Comparison of ENCODE assay signal across 8 cellular contexts in the genomic region with DNA sequence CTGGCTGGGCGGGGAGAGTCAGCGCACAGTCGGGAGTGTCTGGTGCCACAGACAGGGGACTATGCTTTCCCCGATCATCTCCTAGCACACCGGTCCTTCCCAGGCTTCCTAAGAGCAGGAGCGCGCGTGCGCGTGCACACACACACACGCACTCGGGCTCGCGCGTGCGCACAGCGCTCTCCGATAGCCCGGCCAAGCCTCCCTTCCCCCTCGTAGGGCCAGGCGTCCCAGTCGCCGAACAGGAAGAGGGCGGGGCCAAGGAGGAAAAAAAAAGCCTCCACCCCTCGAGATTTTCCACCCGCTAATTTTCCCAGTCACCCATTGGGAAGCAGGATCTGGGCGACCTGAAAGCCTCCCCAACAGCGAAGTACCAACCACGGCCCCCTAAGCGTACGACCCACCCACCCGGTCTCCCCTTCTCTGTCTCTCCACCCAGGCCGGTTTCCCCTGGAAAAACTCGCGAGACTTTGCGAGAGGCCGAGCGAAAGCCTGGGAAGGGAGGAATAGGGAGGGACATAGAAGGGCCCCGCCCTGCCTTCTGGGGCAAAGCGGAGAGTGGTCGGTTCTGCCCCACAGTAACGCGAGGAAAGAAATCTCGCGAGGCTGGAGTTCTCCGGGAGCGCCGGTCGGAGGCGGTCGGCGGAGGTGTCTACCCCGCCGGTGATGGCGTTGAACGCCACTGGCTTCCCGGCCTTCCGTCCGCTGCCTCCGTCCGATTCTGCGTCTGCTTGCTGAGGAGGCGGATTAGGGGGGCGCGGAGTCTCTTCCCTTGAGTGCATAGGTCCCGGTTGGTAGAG. TPM values are rescaled to one million over a fixed set of nuclear protein-coding genes. Genes with fewer than 3 reads are reported as not detected.
DNase-seq lines count a peak whose midpoint lies in the region; ATAC-seq and TF ChIP-seq lines count a peak whose summit lies in the region.

A gene (plus strand): TSS at position 608 of the 797 bp plus-strand sequence. CDS start 15,689 bp downstream, outside the sequence.
A gene with protein sequence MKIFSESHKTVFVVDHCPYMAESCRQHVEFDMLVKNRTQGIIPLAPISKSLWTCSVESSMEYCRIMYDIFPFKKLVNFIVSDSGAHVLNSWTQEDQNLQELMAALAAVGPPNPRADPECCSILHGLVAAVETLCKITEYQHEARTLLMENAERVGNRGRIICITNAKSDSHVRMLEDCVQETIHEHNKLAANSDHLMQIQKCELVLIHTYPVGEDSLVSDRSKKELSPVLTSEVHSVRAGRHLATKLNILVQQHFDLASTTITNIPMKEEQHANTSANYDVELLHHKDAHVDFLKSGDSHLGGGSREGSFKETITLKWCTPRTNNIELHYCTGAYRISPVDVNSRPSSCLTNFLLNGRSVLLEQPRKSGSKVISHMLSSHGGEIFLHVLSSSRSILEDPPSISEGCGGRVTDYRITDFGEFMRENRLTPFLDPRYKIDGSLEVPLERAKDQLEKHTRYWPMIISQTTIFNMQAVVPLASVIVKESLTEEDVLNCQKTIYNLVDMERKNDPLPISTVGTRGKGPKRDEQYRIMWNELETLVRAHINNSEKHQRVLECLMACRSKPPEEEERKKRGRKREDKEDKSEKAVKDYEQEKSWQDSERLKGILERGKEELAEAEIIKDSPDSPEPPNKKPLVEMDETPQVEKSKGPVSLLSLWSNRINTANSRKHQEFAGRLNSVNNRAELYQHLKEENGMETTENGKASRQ (minus strand): TSS at position 119 of the 797 bp plus-strand sequence. CDS start 1,178 bp downstream, outside the sequence.

- peak within 1 kb of the TSS; percentile 90 for H3K9ac ChIP-seq in SK-N-SH

- H3F3A ChIP-seq in SK-N-SH (replicated peaks; ENCODE audit: insufficient read depth), result no peaks in the 10 kb centered on the region

- TF ChIP-seq RAD21 in SK-N-SH (IDR thresholded peaks at IDR 0.05; ENCODE audit: low read length), result 0 out of 2 replicates have a peak, but pooled peaks have one; percentile 9

- no peaks in the 10 kb centered on the region for H3K27me3 ChIP-seq in SK-N-SH (ENCODE audit: insufficient read depth)
- no peaks in the 10 kb centered on the region for H3K27me3 ChIP-seq in suprapubic skin

- POLR2A ChIA-PET in SK-N-SH (lab: Yijun Ruan, JAX), result interaction anchor here (1.4 kb wide), 1 partner anchor 105 kb away, joined by 3 read pairs; a partner anchor contains a TSS

- WGBS in SK-N-SH (ENCODE audit: low lambda C conversion rate), result 1% methylated on average over 41 of the region's 66 CpGs
- 0% methylated on average over 47 of the region's 66 CpGs for WGBS in suprapubic skin

- H3K27ac ChIP-seq in SK-N-SH (ENCODE audit: low read depth in 2 of 2, low read length in 1 of 2) (peak within 1 kb of the TSS; percentile 91 to 93), suprapubic skin (peak within 1 kb of the TSS; percentile 99)

- no peaks in the 10 kb centered on the region for H3K9me3 ChIP-seq in SK-N-SH
- no peaks in the 10 kb centered on the region for H3K9me3 ChIP-seq in suprapubic skin

- H3K4me3 ChIP-seq in SK-N-SH (ENCODE audit: low read depth in 2 of 2, low read length in 1 of 2) (peak within 1 kb of the TSS; percentile 96 to 98), suprapubic skin (peak within 1 kb of the TSS; percentile 76)

- peaks cover 18% of the 10 kb centered on the region for H4K20me1 ChIP-seq in SK-N-SH (ENCODE audit: insufficient read depth)

- peak within 1 kb of the TSS; percentile 93 for H3K4me2 ChIP-seq in SK-N-SH

- H3K36me3 ChIP-seq in SK-N-SH (replicated peaks in 1 of 2; ENCODE audit: control insufficient read depth in 1 of 2, insufficient read depth in 2 of 2, low read length in 1 of 2), result peaks cover under 1 to 10% of the 10 kb centered on the region in 2 experiments
- H3K36me3 ChIP-seq in suprapubic skin, result peaks cover 2% of the 10 kb centered on the region

- peak; percentile 84 for ATAC-seq in HG02571 (IDR thresholded peaks at IDR 0.05; ENCODE audit: unreplicated experiment)

- peaks cover 84% of the 10 kb centered on the region for H3K79me2 ChIP-seq in SK-N-SH (ENCODE audit: insufficient read depth)

- peak; percentile 74 to 96 for TF ChIP-seq POLR2A in suprapubic skin (IDR thresholded peaks at IDR 0.05)

- TF ChIP-seq EP300 in SK-N-SH (IDR thresholded peaks at IDR 0.05; ENCODE audit: borderline replicate concordance in 1 of 2, low read depth in 1 of 2, low read length in 1 of 2) (no peak; a peak in 1 of 4 replicates), suprapubic skin (IDR thresholded peaks at IDR 0.05) (no peak)

- H3K4me1 ChIP-seq in SK-N-SH (ENCODE audit: control insufficient read depth in 1 of 2, insufficient read depth in 2 of 2, low read depth in 1 of 2, low read length in 1 of 2), result peaks cover 20 to 24% of the 10 kb centered on the region in 2 experiments; a peak in 3 of 4 replicates
- peaks cover 58% of the 10 kb centered on the region for H3K4me1 ChIP-seq in suprapubic skin

- TF ChIP-seq CTCF in SK-N-SH (IDR thresholded peaks at IDR 0.05) (no peak), suprapubic skin (IDR thresholded peaks at IDR 0.05) (no peak)

- no peaks in the 10 kb centered on the region; the same call in 1 of the 2 replicates for H3K9me2 ChIP-seq in SK-N-SH

- DNase-seq in GM04504 (ENCODE audit: low read depth), result peak; percentile 99
- DNase-seq in NCI-H1048 (lab: John Stamatoyannopoulos, UW), result peak; percentile 94
- peak; percentile 94 for DNase-seq in SK-N-SH
- peak; percentile 97 for DNase-seq in activated naive CD4-positive, alpha-beta T cell treated with anti-CD3 and anti-CD28 coated beads, Interleukin-2, amount 50 U/mL, for 16 hours
- peak; percentile 92 for DNase-seq in germinal center (ENCODE audit: low spot score)
- peak; percentile 75 to 100 (median 98) for DNase-seq in nucleus accumbens (lab: John Stamatoyannopoulos, UW)
- peak; percentile 98 to 99 for DNase-seq in suprapubic skin (ENCODE audit: low spot score in 2 of 2)

- H2AFZ ChIP-seq in SK-N-SH (ENCODE audit: low read depth), result peak within 1 kb of the TSS; percentile 93

- CTCF ChIA-PET in SK-N-SH (lab: Yijun Ruan, JAX), result interaction anchor here (0.8 to 1.0 kb wide), 2 partner anchors 54 to 73 kb away, joined by 3 read pairs; no protein-coding TSS in a partner anchor

TF ChIP-seq in SK-N-SH, 30 proteins besides CTCF, POLR2A, EP300 and RAD21 (continues in another document):
- TF ChIP-seq SMC3 (IDR thresholded peaks at IDR 0.05; ENCODE audit: low read depth, low read length) (no peak), EZH2phosphoT487 (IDR thresholded peaks at IDR 0.05; ENCODE audit: borderline replicate concordance, low read depth) (no peak), RFX5 (IDR thresholded peaks at IDR 0.05; ENCODE audit: low read length) (0 out of 2 replicates have a peak, but pooled peaks have one; percentile 34), TCF12 (IDR thresholded peaks at IDR 0.05) (no peak), NRF1 (IDR thresholded peaks at IDR 0.05; ENCODE audit: low read depth, low read length) (peak; percentile 99), GATA2 (CRISPR knock-in tag; IDR thresholded peaks at IDR 0.05) (no peak), CHD2 (IDR thresholded peaks at IDR 0.05; ENCODE audit: low read length, partially characterized antibody) (peak; percentile 99), TAF1 (IDR thresholded peaks at IDR 0.05; ENCODE audit: borderline replicate concordance, low read depth, low read length) (peak; percentile 85), JUND (IDR thresholded peaks at IDR 0.05) (no peak), ELF1 (IDR thresholded peaks at IDR 0.05) (peak; percentile 67), GABPA (IDR thresholded peaks at IDR 0.05; ENCODE audit: low read depth) (no peak), RCOR1 (IDR thresholded peaks at IDR 0.05; ENCODE audit: low read length) (no peak), YY1 (IDR thresholded peaks at IDR 0.05; ENCODE audit: low read depth) (peak; percentile 68; the same call in 1 of the 2 replicates), FOSL2 (IDR thresholded peaks at IDR 0.05; ENCODE audit: borderline replicate concordance, low read depth) (no peak), TEAD4 (IDR thresholded peaks at IDR 0.05; ENCODE audit: borderline replicate concordance, insufficient read depth) (no peak)
- TF ChIP-seq, protein P1, sequence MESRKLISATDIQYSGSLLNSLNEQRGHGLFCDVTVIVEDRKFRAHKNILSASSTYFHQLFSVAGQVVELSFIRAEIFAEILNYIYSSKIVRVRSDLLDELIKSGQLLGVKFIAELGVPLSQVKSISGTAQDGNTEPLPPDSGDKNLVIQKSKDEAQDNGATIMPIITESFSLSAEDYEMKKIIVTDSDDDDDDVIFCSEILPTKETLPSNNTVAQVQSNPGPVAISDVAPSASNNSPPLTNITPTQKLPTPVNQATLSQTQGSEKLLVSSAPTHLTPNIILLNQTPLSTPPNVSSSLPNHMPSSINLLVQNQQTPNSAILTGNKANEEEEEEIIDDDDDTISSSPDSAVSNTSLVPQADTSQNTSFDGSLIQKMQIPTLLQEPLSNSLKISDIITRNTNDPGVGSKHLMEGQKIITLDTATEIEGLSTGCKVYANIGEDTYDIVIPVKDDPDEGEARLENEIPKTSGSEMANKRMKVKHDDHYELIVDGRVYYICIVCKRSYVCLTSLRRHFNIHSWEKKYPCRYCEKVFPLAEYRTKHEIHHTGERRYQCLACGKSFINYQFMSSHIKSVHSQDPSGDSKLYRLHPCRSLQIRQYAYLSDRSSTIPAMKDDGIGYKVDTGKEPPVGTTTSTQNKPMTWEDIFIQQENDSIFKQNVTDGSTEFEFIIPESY (IDR thresholded peaks at IDR 0.05; ENCODE audit: borderline replicate concordance, low read depth), result peak; percentile 97
- TF ChIP-seq, protein P2, sequence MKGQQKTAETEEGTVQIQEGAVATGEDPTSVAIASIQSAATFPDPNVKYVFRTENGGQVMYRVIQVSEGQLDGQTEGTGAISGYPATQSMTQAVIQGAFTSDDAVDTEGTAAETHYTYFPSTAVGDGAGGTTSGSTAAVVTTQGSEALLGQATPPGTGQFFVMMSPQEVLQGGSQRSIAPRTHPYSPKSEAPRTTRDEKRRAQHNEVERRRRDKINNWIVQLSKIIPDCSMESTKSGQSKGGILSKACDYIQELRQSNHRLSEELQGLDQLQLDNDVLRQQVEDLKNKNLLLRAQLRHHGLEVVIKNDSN (IDR thresholded peaks at IDR 0.05; ENCODE audit: borderline replicate concordance, low read depth), result no peak
- TF ChIP-seq, protein P3, sequence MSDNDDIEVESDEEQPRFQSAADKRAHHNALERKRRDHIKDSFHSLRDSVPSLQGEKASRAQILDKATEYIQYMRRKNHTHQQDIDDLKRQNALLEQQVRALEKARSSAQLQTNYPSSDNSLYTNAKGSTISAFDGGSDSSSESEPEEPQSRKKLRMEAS (IDR thresholded peaks at IDR 0.05; ENCODE audit: low read depth), result no peak

RNA-seq across cellular contexts. Expression of the first gene that starts in this region (rescaled TPM):
- polyA plus RNA-seq in SK-N-SH (2012; rRNA removed), result 20.6 and 21.7 TPM in 2 replicates
- polyA plus RNA-seq in SK-N-SH (2012; cell fraction: cytosol; rRNA removed), result 23.5 and 31.0 TPM in 2 replicates
- polyA plus RNA-seq in SK-N-SH (2012; cell fraction: nucleus; rRNA removed), result 8.1 and 12.9 TPM in 2 replicates
- 10 to 100 TPM; 45.8 to 74.8 (median 51.4) TPM for total RNA-seq in suprapubic skin

RNA-seq across cellular contexts. Expression of the second gene that starts in this region (rescaled TPM):
- polyA plus RNA-seq in SK-N-SH (2012; rRNA removed), result 7.2 and 9.7 TPM in 2 replicates
- 10.2 and 13.1 TPM in 2 replicates for polyA plus RNA-seq in SK-N-SH (2012; cell fraction: cytosol; rRNA removed)
- 5.1 and 10.0 TPM in 2 replicates for polyA plus RNA-seq in SK-N-SH (2012; cell fraction: nucleus; rRNA removed)
- 10 to 100 TPM; 18.5 to 35.3 (median 28.8) TPM for total RNA-seq in suprapubic skin

Comparison
In these comparisons a context has a peak if more than half of its experiments do, and no peak if none do; other contexts are left out.
1. Peak in every context shown above with its lines: DNase-seq, ATAC-seq, H3K4me3 ChIP-seq and H3K27ac ChIP-seq.